Comparison of ENCODE assay signal across 13 cellular contexts in the genomic region with DNA sequence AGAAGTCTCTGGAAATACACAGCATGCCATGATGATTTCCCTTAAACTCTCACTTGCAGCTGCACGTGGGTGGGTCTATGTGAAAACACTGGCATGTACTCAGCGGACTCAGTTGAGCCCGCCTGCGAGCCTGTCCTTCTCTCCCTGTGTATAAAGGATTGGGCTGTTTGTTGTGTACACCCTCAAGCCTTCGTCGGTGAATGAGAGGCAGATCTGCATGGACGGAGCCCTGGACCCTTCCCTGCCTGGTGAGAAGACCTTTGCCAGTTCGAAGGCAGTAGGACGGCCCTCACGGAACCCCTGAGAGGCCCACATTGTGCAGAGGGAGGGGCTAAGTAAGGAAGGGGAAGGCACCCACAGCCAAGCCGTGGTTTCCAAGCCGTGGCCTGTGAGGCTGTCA.
DNase-seq lines count a peak whose midpoint lies in the region; ATAC-seq lines count a peak whose summit lies in the region.
"Had no signal": no experiment of that assay in that cellular context is flagged by ENCODE, and none has a peak within 500 bp of the region (broad histone marks: within the 10 kb centered on the region; RNA-seq: fewer than 3 reads in every experiment).

No MANE protein-coding gene starts in this region.

- ATAC-seq in Right ventricle myocardium inferior (peak; percentile 81), left ventricle myocardium superior (peak; percentile 77), GM18517 (IDR thresholded peaks at IDR 0.05; ENCODE audit: unreplicated experiment) (no peak)

- intact Hi-C loops in Right ventricle myocardium inferior (cut with DNase I) (loop anchor here (10.0 kb wide), 1 partner anchor 441 kb away; no protein-coding TSS in a partner anchor), cardiac septum (cut with DNase I) (no loop called here), left ventricle myocardium superior (cut with micrococcal nuclease) (no loop called here), posterior vena cava (cut with DNase I) (loop anchor here in 1 of 2 donors (5.0 kb wide), 1 partner anchor 609 kb away; no protein-coding TSS in a partner anchor)

- DNase-seq in Right ventricle myocardium inferior (ENCODE audit: missing footprints) (no peak), cardiac septum (ENCODE audit: low spot score) (no peak), left ventricle myocardium superior (peak; percentile 65), posterior vena cava (ENCODE audit: low spot score) (peak; percentile 87), GF-D8 (lab: John Stamatoyannopoulos, UW) (no peak), D341Med (ENCODE audit: low spot score) (no peak), SIG-M5 (lab: John Stamatoyannopoulos, UW) (no peak)
- DNase-seq: activated CD4-positive, alpha-beta memory T cell treated with anti-CD3 and anti-CD28 coated beads, Interleukin-2, amount 10 ng/mL, durations not matched to agents 7 days and 5 days; effector memory CD4-positive, alpha-beta T cell; GDM1; NCI-H1417 treated with DMSO at 0.1 percent for 48 hours; NCI-H446 had no signal

Comparison
In these comparisons a context has a peak if more than half of its experiments do, and no peak if none do; other contexts are left out.
1. DNase-seq: peak in left ventricle myocardium superior (single experiment) and posterior vena cava (single experiment); none in Right ventricle myocardium inferior (single experiment), cardiac septum (single experiment), GF-D8 (single experiment), D341Med (single experiment) and SIG-M5 (single experiment).